ENCODE assay signal across 9 cellular contexts in the genomic region with DNA sequence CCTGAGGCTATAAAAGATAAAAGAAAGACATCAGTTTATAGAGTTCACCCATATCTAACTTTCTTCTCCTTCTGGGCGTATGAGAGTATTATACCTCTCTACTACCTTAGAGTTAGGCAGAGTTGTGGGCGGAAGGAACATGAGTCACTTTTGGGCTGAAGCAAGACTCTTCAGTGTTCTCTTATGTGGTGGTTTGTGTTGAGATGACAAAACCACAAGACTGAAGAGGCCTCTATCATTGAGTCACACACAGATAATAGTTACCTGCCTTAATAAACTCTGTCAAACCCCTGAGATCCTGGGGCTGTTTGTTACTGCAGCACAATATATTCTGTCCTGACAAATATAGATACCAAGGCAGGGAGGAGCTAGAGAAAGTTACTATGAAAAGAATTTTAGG.
A peak's percentile ranks its signal among the peaks of the same experiment; 100 is the strongest.
DNase-seq lines count a peak whose midpoint lies in the region; ATAC-seq, FAIRE-seq and TF ChIP-seq lines count a peak whose summit lies in the region.
"Had no signal": no experiment of that assay in that cellular context is flagged by ENCODE, and none has a peak within 500 bp of the region (broad histone marks: within the 10 kb centered on the region; RNA-seq: fewer than 3 reads in every experiment).

No MANE protein-coding gene starts in this region.

- TF ChIP-seq CTCF in fibroblast of pulmonary artery (IDR thresholded peaks at IDR 0.05; ENCODE audit: low read length, missing control alignments), result no peak

- FAIRE-seq in RCC 7860 (lab: Jason Lieb, UNC), result peak; percentile 95
- FAIRE-seq: K562 had no signal

- peak; percentile 82 for DNase-seq in RCC 7860 (ENCODE audit: low spot score)
- peak; percentile 69 for DNase-seq in fibroblast of pulmonary artery (ENCODE audit: low read depth)
- no peak for DNase-seq in GF-D8 (lab: John Stamatoyannopoulos, UW)
- no peak for DNase-seq in midbrain (lab: John Stamatoyannopoulos, UW)
- no peak for DNase-seq in DMS153 treated with DMSO at 0.1 percent for 48 hours (lab: John Stamatoyannopoulos, UW; ENCODE audit: unreplicated experiment)
- DNase-seq in HuH-7.5 (ENCODE audit: low spot score), result no peak

- no peak overlapping the region for H3K4me3 ChIP-seq in fibroblast of pulmonary artery (replicated peaks; ENCODE audit: low read depth, low read length)
- H3K4me3 ChIP-seq: K562 had no signal

- ATAC-seq in GM18861 (IDR thresholded peaks at IDR 0.05; ENCODE audit: unreplicated experiment), result peak; percentile 39
- peak; percentile 80 for ATAC-seq in HG02798 (IDR thresholded peaks at IDR 0.05; ENCODE audit: poor library complexity, unreplicated experiment)
- ATAC-seq: K562 had no signal

Comparison
In these comparisons a context has a peak if more than half of its experiments do, and no peak if none do; other contexts are left out.
1. DNase-seq: peak in RCC 7860 (single experiment) and fibroblast of pulmonary artery (single experiment); none in GF-D8 (single experiment), midbrain (single experiment), DMS153 treated with DMSO at 0.1 percent for 48 hours (single experiment) and HuH-7.5 (single experiment).